Comparison of ENCODE assay signal across 8 cellular contexts in genomic region chr1:199691540-199691939, GRCh38.
DNase-seq lines count a peak whose midpoint lies in the region; ATAC-seq, FAIRE-seq and TF ChIP-seq lines count a peak whose summit lies in the region.

No MANE protein-coding gene starts in this region.

- peak; percentile 98 for ATAC-seq in RWPE2 (ENCODE audit: low read depth)
- ATAC-seq in HG03571 (IDR thresholded peaks at IDR 0.05; ENCODE audit: unreplicated experiment) = no peak
- ATAC-seq in HG03280 (IDR thresholded peaks at IDR 0.05; ENCODE audit: unreplicated experiment) = no peak
- ATAC-seq in activated CD8-positive, alpha-beta T cell treated with anti-CD3 and anti-CD28 coated beads for 36 hours = no peak

- H3K4me3 Mint-ChIP-seq in glutamatergic neuron (ENCODE audit: unreplicated experiment) = no peak overlapping the region
- no peak overlapping the region for H3K4me3 Mint-ChIP-seq in activated CD8-positive, alpha-beta T cell treated with anti-CD3 and anti-CD28 coated beads for 36 hours

- peak; percentile 42 for FAIRE-seq in HTR-8/SVneo (lab: Jason Lieb, UNC)

- H3K27me3 ChIP-seq in RWPE2 (ENCODE audit: insufficient read depth, poor library complexity, severe bottlenecking) = no peaks in the 10 kb centered on the region

- intact Hi-C loops in activated CD8-positive, alpha-beta T cell treated with anti-CD3 and anti-CD28 coated beads for 36 hours (cut with micrococcal nuclease) = no loop called here

- no peaks in the 10 kb centered on the region for H3K36me3 Mint-ChIP-seq in glutamatergic neuron (ENCODE audit: unreplicated experiment)
- no peaks in the 10 kb centered on the region for H3K36me3 Mint-ChIP-seq in activated CD8-positive, alpha-beta T cell treated with anti-CD3 and anti-CD28 coated beads for 36 hours (ENCODE audit: low read depth)

- no peaks in the 10 kb centered on the region for H3K36me3 ChIP-seq in RWPE2 (ENCODE audit: low read depth)

- no peaks in the 10 kb centered on the region for H3K9me3 ChIP-seq in RWPE2 (ENCODE audit: severe bottlenecking)

- H3K27me3 Mint-ChIP-seq in glutamatergic neuron (ENCODE audit: unreplicated experiment) = no peaks in the 10 kb centered on the region
- H3K27me3 Mint-ChIP-seq in activated CD8-positive, alpha-beta T cell treated with anti-CD3 and anti-CD28 coated beads for 36 hours = peaks cover 25% of the 10 kb centered on the region

- H3K4me1 Mint-ChIP-seq in glutamatergic neuron (ENCODE audit: low read depth, unreplicated experiment) = peaks cover 21% of the 10 kb centered on the region
- no peaks in the 10 kb centered on the region for H3K4me1 Mint-ChIP-seq in activated CD8-positive, alpha-beta T cell treated with anti-CD3 and anti-CD28 coated beads for 36 hours (ENCODE audit: low read depth)

- TF ChIP-seq CTCF in RWPE2 (IDR thresholded peaks at IDR 0.05; ENCODE audit: poor library complexity, severe bottlenecking) (no peak), glutamatergic neuron (IDR thresholded peaks at IDR 0.05; ENCODE audit: partially characterized antibody, unreplicated experiment) (no peak)
- TF ChIP-seq CTCF in activated CD8-positive, alpha-beta T cell treated with anti-CD3 and anti-CD28 coated beads for 36 hours (IDR thresholded peaks at IDR 0.05) = no peak

- peaks cover 26% of the 10 kb centered on the region for H3K4me1 ChIP-seq in RWPE2 (ENCODE audit: insufficient read depth, poor library complexity, severe bottlenecking)

- CTCF ChIA-PET in activated CD8-positive, alpha-beta T cell treated with anti-CD3 and anti-CD28 coated beads for 36 hours (lab: Charles Lee) = interaction anchor here (0.9 kb wide), 1 partner anchor 797 kb away, joined by 3 read pairs; no protein-coding TSS in a partner anchor

- POLR2A ChIA-PET in activated CD8-positive, alpha-beta T cell treated with anti-CD3 and anti-CD28 coated beads for 36 hours (lab: Charles Lee) = no interaction called here

- H3K27ac Mint-ChIP-seq in glutamatergic neuron (ENCODE audit: unreplicated experiment) = peak overlapping the region; percentile 1
- no peak overlapping the region for H3K27ac Mint-ChIP-seq in activated CD8-positive, alpha-beta T cell treated with anti-CD3 and anti-CD28 coated beads for 36 hours

- peaks cover 2% of the 10 kb centered on the region for H3K9me3 Mint-ChIP-seq in glutamatergic neuron (ENCODE audit: unreplicated experiment)
- H3K9me3 Mint-ChIP-seq in activated CD8-positive, alpha-beta T cell treated with anti-CD3 and anti-CD28 coated beads for 36 hours = no peaks in the 10 kb centered on the region

- DNase-seq in AG20443 (ENCODE audit: low spot score) (peak; percentile 44), HTR-8/SVneo (ENCODE audit: insufficient read length, low spot score) (peak; percentile 48), RWPE2 (ENCODE audit: low spot score) (no peak), glutamatergic neuron (no peak), NCI-H524 treated with DMSO at 0.1 percent for 48 hours (lab: John Stamatoyannopoulos, UW) (no peak)
- DNase-seq in activated CD8-positive, alpha-beta T cell treated with anti-CD3 and anti-CD28 coated beads for 36 hours = no peak

- peak overlapping the region; percentile 40 for H3K27ac ChIP-seq in RWPE2 (ENCODE audit: poor library complexity, severe bottlenecking)

- no peak overlapping the region for H3K4me3 ChIP-seq in RWPE2 (ENCODE audit: severe bottlenecking)

Comparison
In these comparisons a context has a peak if more than half of its experiments do, and no peak if none do; other contexts are left out.
1. DNase-seq: peak in AG20443 (single experiment) and HTR-8/SVneo (single experiment); none in RWPE2 (single experiment), glutamatergic neuron (single experiment), activated CD8-positive, alpha-beta T cell treated with anti-CD3 and anti-CD28 coated beads for 36 hours (single experiment) and NCI-H524 treated with DMSO at 0.1 percent for 48 hours (single experiment).